ENCODE assay signal across 13 cellular contexts in genomic region chr13:91134773-91135124, GRCh38.
DNase-seq lines count a peak whose midpoint lies in the region; ATAC-seq, FAIRE-seq and TF ChIP-seq lines count a peak whose summit lies in the region.
"Had no signal": no experiment of that assay in that cellular context is flagged by ENCODE, and none has a peak within 500 bp of the region (broad histone marks: within the 10 kb centered on the region; RNA-seq: fewer than 3 reads in every experiment).

No MANE protein-coding gene starts in this region.

- TF ChIP-seq CTCF in Caco-2 (IDR thresholded peaks at IDR 0.05; ENCODE audit: insufficient read depth in 1 of 2, low read depth in 1 of 2, low read length in 1 of 2, severe bottlenecking in 1 of 2, unreplicated experiment in 1 of 2): no peak
- TF ChIP-seq CTCF in OCI-LY7 (conservative IDR thresholded peaks at IDR 0.05; ENCODE audit: low read length): no peak
- TF ChIP-seq CTCF in WERI-Rb-1 (IDR thresholded peaks at IDR 0.05; ENCODE audit: low read depth, low read length): no peak
- TF ChIP-seq CTCF in testis (IDR thresholded peaks at IDR 0.05): no peak

- no peak for TF ChIP-seq POLR2A in testis (IDR thresholded peaks at IDR 0.05)

- H3K4me3 ChIP-seq in Caco-2 (ENCODE audit: low read depth, low read length) (no peak overlapping the region), OCI-LY7 (ENCODE audit: low read depth, low read length, poor library complexity, severe bottlenecking) (no peak overlapping the region), WERI-Rb-1 (ENCODE audit: low read depth, low read length) (no peak overlapping the region), testis (no peak overlapping the region)
- H3K4me3 ChIP-seq: GM23248 had no signal

- H3K27me3 ChIP-seq in Caco-2 (replicated peaks; ENCODE audit: control insufficient read depth, insufficient read depth, low read length): no peaks in the 10 kb centered on the region
- no peaks in the 10 kb centered on the region for H3K27me3 ChIP-seq in WERI-Rb-1 (ENCODE audit: insufficient read depth, low read depth, severe bottlenecking)
- H3K27me3 ChIP-seq in testis: no peaks in the 10 kb centered on the region

- H3K4me1 ChIP-seq in Caco-2 (peaks cover 34% of the 10 kb centered on the region), OCI-LY7 (ENCODE audit: insufficient read depth, low read length, poor library complexity, severe bottlenecking) (no peaks in the 10 kb centered on the region), testis (no peaks in the 10 kb centered on the region)

- no peaks in the 10 kb centered on the region for H3K36me3 Mint-ChIP-seq in Caco-2 (ENCODE audit: insufficient read depth, unreplicated experiment)
- H3K36me3 Mint-ChIP-seq: activated naive CD8-positive, alpha-beta T cell had no signal

- peak overlapping the region; percentile 4; the same call in 1 of the 2 replicates for H2AFZ ChIP-seq in OCI-LY7 (ENCODE audit: low read length)
- H2AFZ ChIP-seq: GM23248 had no signal

- H4K20me1 ChIP-seq in OCI-LY7 (ENCODE audit: insufficient read depth, low read length): no peaks in the 10 kb centered on the region

- DNase-seq in Caco-2 (no peak), OCI-LY7 (ENCODE audit: low spot score) (no peak), RCC 7860 (ENCODE audit: low spot score) (no peak), OCI-M1 (lab: John Stamatoyannopoulos, UW) (no peak), WERI-Rb-1 (no peak), testis (no peak)
- DNase-seq: activated T-cell treated with anti-CD3 and anti-CD28 coated beads for 4 hours had no signal

- H3K27me3 Mint-ChIP-seq in Caco-2 (ENCODE audit: insufficient read depth, unreplicated experiment): no peaks in the 10 kb centered on the region
- H3K27me3 Mint-ChIP-seq: activated naive CD8-positive, alpha-beta T cell had no signal

- BruUV-seq in Caco-2 (replicated peaks; lab: Mats Ljungman, UMichigan) (no TSS peak), OCI-LY7 (replicated peaks; lab: Mats Ljungman, UMichigan) (no TSS peak)

- ATAC-seq in GM19351 (IDR thresholded peaks at IDR 0.05; ENCODE audit: unreplicated experiment) (peak; percentile 13), HG03103 (IDR thresholded peaks at IDR 0.05; ENCODE audit: low read depth, unreplicated experiment) (peak; percentile 9)

- WGBS in testis, 2 donors: 69 to 81% methylated on average over 1 of the region's 1 CpG

- H3K4me2 ChIP-seq in OCI-LY7 (ENCODE audit: low read length): no peak overlapping the region

- no peak overlapping the region for H3K4me3 Mint-ChIP-seq in Caco-2 (ENCODE audit: unreplicated experiment)
- H3K4me3 Mint-ChIP-seq: activated naive CD8-positive, alpha-beta T cell; central memory CD8-positive, alpha-beta T cell; T-helper 1 cell treated with Interleukin-12 subunit alpha and Interleukin-12 subunit beta and Interleukin-4 antibody, amounts not matched to agents 30 μg/mL and 1 μg/mL, for 36 hours had no signal

- no peaks in the 10 kb centered on the region for H3K9me3 ChIP-seq in Caco-2
- no peaks in the 10 kb centered on the region for H3K9me3 ChIP-seq in OCI-LY7 (ENCODE audit: low read length)
- no peaks in the 10 kb centered on the region for H3K9me3 ChIP-seq in WERI-Rb-1 (ENCODE audit: severe bottlenecking)
- no peaks in the 10 kb centered on the region for H3K9me3 ChIP-seq in testis

- intact Hi-C loops in Caco-2 (cut with micrococcal nuclease; ENCODE audit: unreplicated experiment): loop anchor here (1.0 to 2.0 kb wide), 4 partner anchors 24 to 114 kb away; no protein-coding TSS in a partner anchor
- intact Hi-C loops in OCI-LY7 (cut with micrococcal nuclease; ENCODE audit: unreplicated experiment): loop anchor here (1.0 to 5.0 kb wide), 3 partner anchors 113 to 588 kb away; no protein-coding TSS in a partner anchor
- intact Hi-C loops in testis (cut with DNase I; ENCODE audit: low total_unique reads): no loop called here

- FAIRE-seq in RCC 7860 (lab: Jason Lieb, UNC): no peak

- CTCF ChIA-PET in Caco-2 (lab: Charles Lee) (interaction anchor here (0.8 to 1.0 kb wide), 4 partner anchors 20 to 51 kb away, joined by 3 to 5 read pairs (median 4); no protein-coding TSS in a partner anchor), OCI-LY7 (lab: Charles Lee; ENCODE audit: unreplicated experiment) (no interaction called here)

- no peaks in the 10 kb centered on the region for H3K9me3 Mint-ChIP-seq in Caco-2 (ENCODE audit: unreplicated experiment)
- H3K9me3 Mint-ChIP-seq: central memory CD8-positive, alpha-beta T cell; T-helper 1 cell treated with Interleukin-12 subunit alpha and Interleukin-12 subunit beta and Interleukin-4 antibody, amounts not matched to agents 30 μg/mL and 1 μg/mL, for 36 hours had no signal

- no peaks in the 10 kb centered on the region for H3K9me2 ChIP-seq in OCI-LY7 (ENCODE audit: insufficient read depth, low read length)

- peaks cover 16% of the 10 kb centered on the region for H3K4me1 Mint-ChIP-seq in Caco-2 (ENCODE audit: low read depth, unreplicated experiment)
- H3K4me1 Mint-ChIP-seq: central memory CD8-positive, alpha-beta T cell had no signal

- no peaks in the 10 kb centered on the region for H3K36me3 ChIP-seq in Caco-2 (ENCODE audit: control insufficient read depth, insufficient read depth, low read length)
- H3K36me3 ChIP-seq in OCI-LY7 (ENCODE audit: insufficient read depth, low read length): no peaks in the 10 kb centered on the region
- no peaks in the 10 kb centered on the region for H3K36me3 ChIP-seq in WERI-Rb-1
- no peaks in the 10 kb centered on the region for H3K36me3 ChIP-seq in testis (ENCODE audit: low read depth, missing control alignments)

- H3K27ac Mint-ChIP-seq in Caco-2 (ENCODE audit: unreplicated experiment): peak overlapping the region; percentile 21
- H3K27ac Mint-ChIP-seq: activated naive CD8-positive, alpha-beta T cell; T-helper 1 cell treated with Interleukin-12 subunit alpha and Interleukin-12 subunit beta and Interleukin-4 antibody, amounts not matched to agents 30 μg/mL and 1 μg/mL, for 36 hours had no signal

- H3K79me2 ChIP-seq in OCI-LY7 (ENCODE audit: insufficient read depth, low read depth, low read length): no peaks in the 10 kb centered on the region

- POLR2A ChIA-PET in Caco-2 (lab: Charles Lee): no interaction called here
- POLR2A ChIA-PET in OCI-LY7 (lab: Charles Lee): interaction anchor here (0.6 to 1.4 kb wide), 4 partner anchors 12 to 52 kb away, joined by 3 to 5 read pairs (median 4); no protein-coding TSS in a partner anchor

- H3K27ac ChIP-seq in OCI-LY7 (ENCODE audit: low read depth, low read length, poor library complexity, severe bottlenecking) (no peak overlapping the region), WERI-Rb-1 (no peak overlapping the region), testis (no peak overlapping the region)
- H3K27ac ChIP-seq: GM23248 had no signal
